1 cellular context compared by ENCODE assay signal in the genomic region with DNA sequence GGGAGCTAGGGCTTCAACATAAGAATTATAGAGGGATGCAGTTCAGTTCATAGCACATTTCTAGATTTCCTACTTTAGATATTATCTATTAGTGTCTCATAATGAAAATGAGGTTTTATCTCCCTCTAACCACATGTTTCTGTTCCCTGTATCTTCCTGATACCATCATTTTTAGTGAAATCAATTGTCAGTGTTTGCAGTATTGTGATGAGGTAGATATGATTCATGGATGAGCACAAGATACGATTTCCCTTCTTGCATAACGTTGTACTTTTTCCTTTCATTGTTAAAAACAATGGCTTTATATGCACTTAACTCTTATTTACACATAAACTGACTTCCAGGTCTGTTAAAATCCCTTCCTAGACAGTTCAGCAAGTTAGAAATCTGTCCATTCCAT.
TF ChIP-seq lines count a peak whose summit lies in the region.

No MANE protein-coding gene starts in this region.

TF ChIP-seq in SK-N-SH, 30 proteins besides CTCF, POLR2A, EP300 and RAD21 (continued from another document):
- TF ChIP-seq, protein P1, sequence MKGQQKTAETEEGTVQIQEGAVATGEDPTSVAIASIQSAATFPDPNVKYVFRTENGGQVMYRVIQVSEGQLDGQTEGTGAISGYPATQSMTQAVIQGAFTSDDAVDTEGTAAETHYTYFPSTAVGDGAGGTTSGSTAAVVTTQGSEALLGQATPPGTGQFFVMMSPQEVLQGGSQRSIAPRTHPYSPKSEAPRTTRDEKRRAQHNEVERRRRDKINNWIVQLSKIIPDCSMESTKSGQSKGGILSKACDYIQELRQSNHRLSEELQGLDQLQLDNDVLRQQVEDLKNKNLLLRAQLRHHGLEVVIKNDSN (IDR thresholded peaks at IDR 0.05; ENCODE audit: borderline replicate concordance, low read depth) = no peak
- no peak for TF ChIP-seq CHD2 (IDR thresholded peaks at IDR 0.05; ENCODE audit: low read length, partially characterized antibody)
- no peak for TF ChIP-seq SIN3A (IDR thresholded peaks at IDR 0.05; ENCODE audit: borderline replicate concordance, low read depth, low read length)
- no peak for TF ChIP-seq ELF1 (IDR thresholded peaks at IDR 0.05)
- TF ChIP-seq, protein P2, sequence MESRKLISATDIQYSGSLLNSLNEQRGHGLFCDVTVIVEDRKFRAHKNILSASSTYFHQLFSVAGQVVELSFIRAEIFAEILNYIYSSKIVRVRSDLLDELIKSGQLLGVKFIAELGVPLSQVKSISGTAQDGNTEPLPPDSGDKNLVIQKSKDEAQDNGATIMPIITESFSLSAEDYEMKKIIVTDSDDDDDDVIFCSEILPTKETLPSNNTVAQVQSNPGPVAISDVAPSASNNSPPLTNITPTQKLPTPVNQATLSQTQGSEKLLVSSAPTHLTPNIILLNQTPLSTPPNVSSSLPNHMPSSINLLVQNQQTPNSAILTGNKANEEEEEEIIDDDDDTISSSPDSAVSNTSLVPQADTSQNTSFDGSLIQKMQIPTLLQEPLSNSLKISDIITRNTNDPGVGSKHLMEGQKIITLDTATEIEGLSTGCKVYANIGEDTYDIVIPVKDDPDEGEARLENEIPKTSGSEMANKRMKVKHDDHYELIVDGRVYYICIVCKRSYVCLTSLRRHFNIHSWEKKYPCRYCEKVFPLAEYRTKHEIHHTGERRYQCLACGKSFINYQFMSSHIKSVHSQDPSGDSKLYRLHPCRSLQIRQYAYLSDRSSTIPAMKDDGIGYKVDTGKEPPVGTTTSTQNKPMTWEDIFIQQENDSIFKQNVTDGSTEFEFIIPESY (IDR thresholded peaks at IDR 0.05; ENCODE audit: borderline replicate concordance, low read depth) = no peak
- TF ChIP-seq GATA2 (CRISPR knock-in tag; IDR thresholded peaks at IDR 0.05) = peak; percentile 61
- TF ChIP-seq FOXM1 (IDR thresholded peaks at IDR 0.05; ENCODE audit: low read depth) = no peak
- TF ChIP-seq, protein P3, sequence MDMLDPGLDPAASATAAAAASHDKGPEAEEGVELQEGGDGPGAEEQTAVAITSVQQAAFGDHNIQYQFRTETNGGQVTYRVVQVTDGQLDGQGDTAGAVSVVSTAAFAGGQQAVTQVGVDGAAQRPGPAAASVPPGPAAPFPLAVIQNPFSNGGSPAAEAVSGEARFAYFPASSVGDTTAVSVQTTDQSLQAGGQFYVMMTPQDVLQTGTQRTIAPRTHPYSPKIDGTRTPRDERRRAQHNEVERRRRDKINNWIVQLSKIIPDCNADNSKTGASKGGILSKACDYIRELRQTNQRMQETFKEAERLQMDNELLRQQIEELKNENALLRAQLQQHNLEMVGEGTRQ (IDR thresholded peaks at IDR 0.05; ENCODE audit: borderline replicate concordance, low read depth, low read length) = no peak
- TF ChIP-seq, protein P4, sequence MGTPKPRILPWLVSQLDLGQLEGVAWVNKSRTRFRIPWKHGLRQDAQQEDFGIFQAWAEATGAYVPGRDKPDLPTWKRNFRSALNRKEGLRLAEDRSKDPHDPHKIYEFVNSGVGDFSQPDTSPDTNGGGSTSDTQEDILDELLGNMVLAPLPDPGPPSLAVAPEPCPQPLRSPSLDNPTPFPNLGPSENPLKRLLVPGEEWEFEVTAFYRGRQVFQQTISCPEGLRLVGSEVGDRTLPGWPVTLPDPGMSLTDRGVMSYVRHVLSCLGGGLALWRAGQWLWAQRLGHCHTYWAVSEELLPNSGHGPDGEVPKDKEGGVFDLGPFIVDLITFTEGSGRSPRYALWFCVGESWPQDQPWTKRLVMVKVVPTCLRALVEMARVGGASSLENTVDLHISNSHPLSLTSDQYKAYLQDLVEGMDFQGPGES (IDR thresholded peaks at IDR 0.05; ENCODE audit: low read depth, low read length) = no peak
- TF ChIP-seq EZH2phosphoT487 (IDR thresholded peaks at IDR 0.05; ENCODE audit: borderline replicate concordance, low read depth) = no peak
- no peak for TF ChIP-seq YY1 (IDR thresholded peaks at IDR 0.05; ENCODE audit: low read depth)
- 0 out of 2 replicates have a peak, but pooled peaks have one; percentile 20 for TF ChIP-seq MXI1 (IDR thresholded peaks at IDR 0.05; ENCODE audit: low read depth, low read length)
- no peak for TF ChIP-seq TAF1 (IDR thresholded peaks at IDR 0.05; ENCODE audit: borderline replicate concordance, low read depth, low read length)
- no peak for TF ChIP-seq RFX5 (IDR thresholded peaks at IDR 0.05; ENCODE audit: low read length)
- TF ChIP-seq MEF2A (IDR thresholded peaks at IDR 0.05; ENCODE audit: borderline replicate concordance, low read depth) = no peak
- TF ChIP-seq, protein P5, sequence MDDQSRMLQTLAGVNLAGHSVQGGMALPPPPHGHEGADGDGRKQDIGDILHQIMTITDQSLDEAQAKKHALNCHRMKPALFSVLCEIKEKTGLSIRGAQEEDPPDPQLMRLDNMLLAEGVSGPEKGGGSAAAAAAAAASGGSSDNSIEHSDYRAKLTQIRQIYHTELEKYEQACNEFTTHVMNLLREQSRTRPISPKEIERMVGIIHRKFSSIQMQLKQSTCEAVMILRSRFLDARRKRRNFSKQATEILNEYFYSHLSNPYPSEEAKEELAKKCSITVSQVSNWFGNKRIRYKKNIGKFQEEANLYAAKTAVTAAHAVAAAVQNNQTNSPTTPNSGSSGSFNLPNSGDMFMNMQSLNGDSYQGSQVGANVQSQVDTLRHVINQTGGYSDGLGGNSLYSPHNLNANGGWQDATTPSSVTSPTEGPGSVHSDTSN (IDR thresholded peaks at IDR 0.05) = no peak
- no peak for TF ChIP-seq SMC3 (IDR thresholded peaks at IDR 0.05; ENCODE audit: low read depth, low read length)
- TF ChIP-seq RCOR1 (IDR thresholded peaks at IDR 0.05; ENCODE audit: low read length) = peak; percentile 65; the same call in 1 of the 2 replicates
- no peak for TF ChIP-seq JUND (IDR thresholded peaks at IDR 0.05)
